Comparison of ENCODE assay signal across 9 cellular contexts in genomic region chr11:57335023-57335342, GRCh38. TPM values are rescaled to one million over a fixed set of nuclear protein-coding genes. Genes with fewer than 3 reads are reported as not detected.
A peak's percentile ranks its signal among the peaks of the same experiment; 100 is the strongest.
DNase-seq lines count a peak whose midpoint lies in the region; TF ChIP-seq lines count a peak whose summit lies in the region.
"Had no signal": no experiment of that assay in that cellular context is flagged by ENCODE, and none has a peak within 500 bp of the region (broad histone marks: within the 10 kb centered on the region; RNA-seq: fewer than 3 reads in every experiment).

No MANE protein-coding gene starts in this region.

- TF ChIP-seq EP300 in ovary (IDR thresholded peaks at IDR 0.05): no peak

- H3K9me3 ChIP-seq in KOPT-K1 (ENCODE audit: insufficient read depth, low read length, poor library complexity, severe bottlenecking) (no peaks in the 10 kb centered on the region), endocrine pancreas (ENCODE audit: control insufficient read depth, low read length) (no peaks in the 10 kb centered on the region), ovary (no peaks in the 10 kb centered on the region)

- H3K36me3 ChIP-seq in KOPT-K1 (ENCODE audit: insufficient read depth, low read length) (peaks cover 45% of the 10 kb centered on the region), endocrine pancreas (ENCODE audit: control insufficient read depth, insufficient read depth, low read length) (peaks cover 8% of the 10 kb centered on the region), ovary (no peaks in the 10 kb centered on the region)

- H3K27ac ChIP-seq in KOPT-K1 (ENCODE audit: low read depth, low read length, poor library complexity, severe bottlenecking): peak overlapping the region; percentile 83
- peak overlapping the region; percentile 82 to 84 for H3K27ac ChIP-seq in ovary

- no peaks in the 10 kb centered on the region for H3K4me1 ChIP-seq in endocrine pancreas (ENCODE audit: control insufficient read depth, insufficient read depth, low read length)
- peaks cover 6% of the 10 kb centered on the region for H3K4me1 ChIP-seq in ovary (ENCODE audit: insufficient read depth)

- WGBS in ovary, 3 donors: 3 to 7% (median 3%) methylated on average over 7 of the region's 7 CpGs

- intact Hi-C loops in ovary (cut with DNase I): loop anchor here in 2 of 4 donors (5.0 to 10.0 kb wide), 2 partner anchors 87 to 90 kb away; partner anchors contain the start of gene SLC43A3 (in 1 of the 2)

- no peak for TF ChIP-seq CTCF in GM12875 (IDR thresholded peaks at IDR 0.05; ENCODE audit: borderline replicate concordance, insufficient read depth, low read depth, low read length)
- TF ChIP-seq CTCF in ovary (IDR thresholded peaks at IDR 0.05): no peak

- H3K4me3 ChIP-seq in GM12875 (ENCODE audit: low read depth, low read length): peak overlapping the region; percentile 78
- H3K4me3 ChIP-seq in endocrine pancreas (ENCODE audit: control insufficient read depth, insufficient read depth, low read length): peak overlapping the region; percentile 11
- H3K4me3 ChIP-seq in ovary: peak overlapping the region; percentile 83

- DNase-seq in ovary (no peak), SK-N-DZ (ENCODE audit: low spot score) (no peak), AG08396 (ENCODE audit: low spot score) (no peak), NOMO-1 treated with dmso at 0.1 percent for 144 hours (lab: John Stamatoyannopoulos, UW; ENCODE audit: unreplicated experiment) (no peak)
- DNase-seq in effector CD8-positive, alpha-beta T cell (lab: John Stamatoyannopoulos, UW): no peak

- H3K27me3 ChIP-seq in endocrine pancreas (ENCODE audit: control insufficient read depth, insufficient read depth, low read length): no peaks in the 10 kb centered on the region
- H3K27me3 ChIP-seq in ovary: no peaks in the 10 kb centered on the region

- no peak for TF ChIP-seq POLR2A in ovary (IDR thresholded peaks at IDR 0.05)

- H3K9ac ChIP-seq in endocrine pancreas (ENCODE audit: control insufficient read depth, insufficient read depth, low read length): peak overlapping the region; percentile 85

RNA-seq across cellular contexts. Expression of gene SSRP1, which starts 0.7 kb away (rescaled TPM):
- total RNA-seq in ovary: 100 to 1,000 TPM in 1 of 7 donors, 10 to 100 TPM in 6; 43.3 to 105 (median 87.7) TPM
- 100 to 1,000 TPM in 1 of 2 donors, 10 to 100 TPM in 1; 78.6 to 134 TPM for polyA plus RNA-seq in ovary
- 201 and 209 TPM in 2 replicates for polyA plus RNA-seq in SK-N-DZ (2014; cell fraction: cytosol; rRNA removed)
- 119 and 137 TPM in 2 replicates for polyA plus RNA-seq in SK-N-DZ (2014; cell fraction: nucleus; rRNA removed)

RNA-seq across cellular contexts. Expression of gene P2RX3, which starts 3.2 kb away (rescaled TPM):
- under 1 TPM in 1 of 7 donors, not detected in 6; 0.12 TPM for total RNA-seq in ovary
- polyA plus RNA-seq in ovary: under 1 TPM in 1 of 2 donors, not detected in 1; 0.13 TPM
- 22.0 and 31.4 TPM in 2 replicates for polyA plus RNA-seq in SK-N-DZ (2014; cell fraction: cytosol; rRNA removed)
- 27.6 and 42.7 TPM in 2 replicates for polyA plus RNA-seq in SK-N-DZ (2014; cell fraction: nucleus; rRNA removed)
- total RNA-seq: RPMI7951 had no signal

RNA-seq across cellular contexts. Expression of gene TNKS1BP1, which starts 10.2 kb away (rescaled TPM):
- 100 to 1,000 TPM in 5 of 7 donors, 10 to 100 TPM in 2; 45.2 to 230 (median 149) TPM for total RNA-seq in ovary
- polyA plus RNA-seq in ovary: 10 to 100 TPM; 88.5 to 93.9 TPM
- 8.5 and 10.8 TPM in 2 replicates for polyA plus RNA-seq in SK-N-DZ (2014; cell fraction: cytosol; rRNA removed)
- polyA plus RNA-seq in SK-N-DZ (2014; cell fraction: nucleus; rRNA removed): 17.0 and 19.4 TPM in 2 replicates

RNA-seq across cellular contexts. Expression of gene PRG3, which starts 46.0 kb away (rescaled TPM):
- total RNA-seq in ovary: not detected
- polyA plus RNA-seq in ovary: not detected
- not detected in 2 replicates for polyA plus RNA-seq in SK-N-DZ (2014; cell fraction: cytosol; rRNA removed)
- polyA plus RNA-seq in SK-N-DZ (2014; cell fraction: nucleus; rRNA removed): 1.6 TPM in 1 of 2 replicates, not detected in the other
- total RNA-seq: RPMI7951 had no signal

RNA-seq across cellular contexts. Expression of gene PRG2, which starts 55.5 kb away (rescaled TPM):
- not detected for total RNA-seq in ovary
- polyA plus RNA-seq in ovary: under 1 TPM in 1 of 2 donors, not detected in 1; 0.15 TPM
- 1.4 and 1.9 TPM in 2 replicates for polyA plus RNA-seq in SK-N-DZ (2014; cell fraction: cytosol; rRNA removed)
- polyA plus RNA-seq in SK-N-DZ (2014; cell fraction: nucleus; rRNA removed): 0.57 and 1.5 TPM in 2 replicates
- total RNA-seq: RPMI7951 had no signal

Comparison
In these comparisons a context has a peak if more than half of its experiments do, and no peak if none do; other contexts are left out.
1. H3K4me3 ChIP-seq: peak in every context shown above with its lines; median percentile 83 in ovary; 78 in GM12875; 11 in endocrine pancreas.